1 cellular context compared by ENCODE assay signal in genomic region chr1:61436491-61437120, GRCh38.
TF ChIP-seq lines count a peak whose summit lies in the region.

No MANE protein-coding gene starts in this region.

TF ChIP-seq in H1, 55 proteins besides CTCF, POLR2A, EP300 and RAD21:
- TF ChIP-seq SP2 (IDR thresholded peaks at IDR 0.05; ENCODE audit: low read length) (no peak), SP1 (IDR thresholded peaks at IDR 0.05; ENCODE audit: low read depth, low read length) (no peak), KDM4A (IDR thresholded peaks at IDR 0.05; ENCODE audit: low read depth, low read length, severe bottlenecking) (no peak), POU5F1 (IDR thresholded peaks at IDR 0.05; ENCODE audit: low read depth, low read length) (no peak), JUND (IDR thresholded peaks at IDR 0.05; ENCODE audit: low read length) (no peak), SUZ12 (IDR thresholded peaks at IDR 0.05; ENCODE audit: low read length) (no peak), SP4 (IDR thresholded peaks at IDR 0.05; ENCODE audit: low read length) (no peak), EGR1 (IDR thresholded peaks at IDR 0.05; ENCODE audit: borderline replicate concordance, low read depth, low read length) (no peak), ASH2L (IDR thresholded peaks at IDR 0.05; ENCODE audit: low read length) (no peak), ZNF274 (IDR thresholded peaks at IDR 0.05; ENCODE audit: borderline replicate concordance, extremely low read depth, low read length) (no peak), RBBP5 (IDR thresholded peaks at IDR 0.05; ENCODE audit: borderline replicate concordance, low read depth, low read length) (no peak), HDAC6 (IDR thresholded peaks at IDR 0.05; ENCODE audit: low read depth, low read length) (no peak), BCL11A (IDR thresholded peaks at IDR 0.05; ENCODE audit: low read depth in 2 of 2, low read length in 2 of 2) (no peak), BACH1 (IDR thresholded peaks at IDR 0.05; ENCODE audit: low read length) (no peak), CEBPB (IDR thresholded peaks at IDR 0.05; ENCODE audit: low read depth, low read length) (no peak), RXRA (IDR thresholded peaks at IDR 0.05; ENCODE audit: insufficient read depth, low read depth, low read length) (no peak), RNF2 (IDR thresholded peaks at IDR 0.05; ENCODE audit: borderline replicate concordance, low read depth, low read length, missing control alignments, poor library complexity, severe bottlenecking) (no peak)
